8 cellular contexts compared by ENCODE assay signal in the genomic region with DNA sequence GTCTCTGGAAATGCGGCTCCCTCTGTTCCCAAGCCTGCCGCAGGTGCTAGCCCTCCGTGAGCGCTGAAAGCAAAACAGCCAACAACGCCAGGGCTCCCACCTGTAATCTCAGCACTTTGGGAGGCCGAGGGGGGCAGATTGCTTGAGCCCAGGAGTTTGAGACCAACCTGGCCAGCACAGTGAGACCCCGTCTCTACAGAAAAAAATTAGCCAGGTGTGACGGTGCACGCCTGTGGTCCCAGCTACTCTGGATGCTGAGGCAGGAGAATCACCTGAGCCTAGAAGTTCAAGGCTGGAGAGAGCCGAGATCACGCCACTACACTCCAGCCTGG. TPM values are rescaled to one million over a fixed set of nuclear protein-coding genes. Genes with fewer than 3 reads are reported as not detected.
DNase-seq lines count a peak whose midpoint lies in the region; ATAC-seq and TF ChIP-seq lines count a peak whose summit lies in the region.

No MANE protein-coding gene starts in this region.

- H3K14ac ChIP-seq in H9 (ENCODE audit: insufficient read depth, low read length): peak overlapping the region; percentile 91; the same call in 1 of the 2 replicates

- H2BK120ac ChIP-seq in H9 (ENCODE audit: low read depth, low read length, poor library complexity, severe bottlenecking): no peak overlapping the region

- H3T11ph ChIP-seq in H9 (ENCODE audit: low read length): no peak overlapping the region

- H3K27ac Mint-ChIP-seq in H9: peak overlapping the region; percentile 91 to 98 (median 97)
- no peak overlapping the region for H3K27ac Mint-ChIP-seq in activated naive CD4-positive, alpha-beta T cell treated with anti-CD3 and anti-CD28 coated beads for 36 hours

- H3K56ac ChIP-seq in H9 (ENCODE audit: insufficient read length, low read depth, low read length): no peak overlapping the region

- H3K27me3 Mint-ChIP-seq in H9 (ENCODE audit: low read depth): peaks cover 2% of the 10 kb centered on the region; the same call in 1 of the 2 replicates
- no peaks in the 10 kb centered on the region for H3K27me3 Mint-ChIP-seq in activated naive CD4-positive, alpha-beta T cell treated with anti-CD3 and anti-CD28 coated beads for 36 hours (ENCODE audit: low read depth)

- peaks cover 0 to 3% (median 0%) of the 10 kb centered on the region in 3 experiments; a peak in 2 of 7 replicates for H3K36me3 Mint-ChIP-seq in H9 (ENCODE audit: insufficient read depth in 1 of 3, low read depth in 3 of 3)
- no peaks in the 10 kb centered on the region for H3K36me3 Mint-ChIP-seq in activated naive CD4-positive, alpha-beta T cell treated with anti-CD3 and anti-CD28 coated beads for 36 hours (ENCODE audit: low read depth)

- H2AFZ ChIP-seq in H9 (ENCODE audit: low read length): no peak overlapping the region

- DNase-seq in H9 (no peak), adrenal gland (no peak), left lung (no peak), HuH-7 (ENCODE audit: low spot score) (no peak), NOMO-1 treated with dmso at 0.1 percent for 144 hours (lab: John Stamatoyannopoulos, UW; ENCODE audit: unreplicated experiment) (no peak)
- no peak for DNase-seq in stimulated activated naive CD4-positive, alpha-beta T cell (lab: John Stamatoyannopoulos, UW)
- no peak for DNase-seq in activated naive CD4-positive, alpha-beta T cell treated with anti-CD3 and anti-CD28 coated beads for 36 hours

- H4K5ac ChIP-seq in H9 (ENCODE audit: insufficient read length, low read depth, low read length): no peak overlapping the region

- peaks cover 0 to 3% of the 10 kb centered on the region in 2 experiments; a peak in 2 of 5 replicates for H3K9me3 Mint-ChIP-seq in H9
- no peaks in the 10 kb centered on the region for H3K9me3 Mint-ChIP-seq in activated naive CD4-positive, alpha-beta T cell treated with anti-CD3 and anti-CD28 coated beads for 36 hours

- peak overlapping the region; percentile 43 for H3K4me2 ChIP-seq in H9 (ENCODE audit: insufficient read depth, insufficient read length, low read length)

- H4K8ac ChIP-seq in H9 (replicated peaks; ENCODE audit: insufficient read length, low read depth, low read length): no peak overlapping the region

- no peak overlapping the region for H3K23ac ChIP-seq in H9 (ENCODE audit: insufficient read length, low read depth, low read length)

- H4K20me1 ChIP-seq in H9 (ENCODE audit: control insufficient read depth, insufficient read depth, insufficient read length): no peaks in the 10 kb centered on the region

- peaks cover 8% of the 10 kb centered on the region; the same call in 1 of the 2 replicates for H3K4me1 ChIP-seq in H9 (ENCODE audit: insufficient read depth, low read length)
- H3K4me1 ChIP-seq in adrenal gland (replicated peaks in 1 of 2): peaks cover 0 to 11% of the 10 kb centered on the region in 2 donors
- peaks cover 20 to 52% of the 10 kb centered on the region in 2 donors for H3K4me1 ChIP-seq in left lung
- peaks cover 54% of the 10 kb centered on the region for H3K4me1 ChIP-seq in stomach smooth muscle (ENCODE audit: control insufficient read depth, insufficient read depth, low read length)

- no peak overlapping the region for H2BK15ac ChIP-seq in H9 (ENCODE audit: low read depth, low read length)

- ATAC-seq in left lung: no peak

- H3K9me3 ChIP-seq in H9 (ENCODE audit: control insufficient read depth, low read depth, low read length): no peaks in the 10 kb centered on the region
- H3K9me3 ChIP-seq in adrenal gland (replicated peaks in 1 of 3): no peaks in the 10 kb centered on the region
- no peaks in the 10 kb centered on the region for H3K9me3 ChIP-seq in left lung
- no peaks in the 10 kb centered on the region for H3K9me3 ChIP-seq in stomach smooth muscle (ENCODE audit: control insufficient read depth in 2 of 2, low read length in 2 of 2)

- H3K4me3 ChIP-seq in adrenal gland: peak overlapping the region in 1 of 4 donors; percentile 48
- peak overlapping the region; percentile 44 to 49 for H3K4me3 ChIP-seq in left lung
- H3K4me3 ChIP-seq in stomach smooth muscle (ENCODE audit: low read length in 2 of 2): peak overlapping the region; percentile 64 to 81

- H2AK5ac ChIP-seq in H9 (ENCODE audit: insufficient read length, low read length): no peak overlapping the region

- no peaks in the 10 kb centered on the region for H3K36me3 ChIP-seq in adrenal gland (replicated peaks in 1 of 2)
- H3K36me3 ChIP-seq in left lung: no peaks in the 10 kb centered on the region
- H3K36me3 ChIP-seq in stomach smooth muscle (ENCODE audit: control insufficient read depth in 2 of 2, insufficient read depth in 2 of 2, low read length in 2 of 2): no peaks in the 10 kb centered on the region

- no CpG with 5 or more reads among the region's 11 CpGs for WGBS in H9 (ENCODE audit: extremely low coverage, insufficient read length, low lambda C conversion rate)
- 52 to 76% (median 65%) methylated on average over 8 to 11 of the region's 11 CpGs for WGBS in adrenal gland, 4 donors

- no peak overlapping the region for H2BK12ac ChIP-seq in H9 (ENCODE audit: insufficient read length, low read depth, low read length)

- no peaks in the 10 kb centered on the region for H3K79me1 ChIP-seq in H9 (ENCODE audit: insufficient read depth, low read depth, low read length, poor library complexity, severe bottlenecking)

- H3K79me2 ChIP-seq in H9 (ENCODE audit: insufficient read depth, low read length): no peaks in the 10 kb centered on the region

- H3K9ac ChIP-seq in H9 (ENCODE audit: extremely low read depth, insufficient read length, low read length): peak overlapping the region; percentile 54
- peak overlapping the region; percentile 99 for H3K9ac ChIP-seq in stomach smooth muscle (ENCODE audit: low read length in 2 of 2)

- no peak overlapping the region; the same call in 1 of the 2 replicates for H3K4ac ChIP-seq in H9 (ENCODE audit: low read depth, low read length)

- intact Hi-C loops in adrenal gland (cut with DNase I) (no loop called here), left lung (cut with DNase I) (no loop called here)
- intact Hi-C loops in activated naive CD4-positive, alpha-beta T cell treated with anti-CD3 and anti-CD28 coated beads for 36 hours (cut with micrococcal nuclease): no loop called here

- peaks cover 3% of the 10 kb centered on the region for H3K23me2 ChIP-seq in H9 (ENCODE audit: insufficient read length, low read depth, low read length, poor library complexity, severe bottlenecking)

- peaks cover 31 to 46% of the 10 kb centered on the region in 2 experiments for H3K4me1 Mint-ChIP-seq in H9
- peaks cover 10% of the 10 kb centered on the region for H3K4me1 Mint-ChIP-seq in activated naive CD4-positive, alpha-beta T cell treated with anti-CD3 and anti-CD28 coated beads for 36 hours (ENCODE audit: low read depth)

- H3K4me3 Mint-ChIP-seq in H9: peak overlapping the region; percentile 52 to 70; a peak in 4 of 5 replicates
- H3K4me3 Mint-ChIP-seq in activated naive CD4-positive, alpha-beta T cell treated with anti-CD3 and anti-CD28 coated beads for 36 hours: no peak overlapping the region

- H3K27ac ChIP-seq in H9 (ENCODE audit: insufficient read length, low read depth, low read length) (peak overlapping the region; percentile 85), adrenal gland (peak overlapping the region in 3 of 5 donors; percentile 88 to 96 (median 92)), left lung (peak overlapping the region; percentile 97 to 98), stomach smooth muscle (ENCODE audit: low read length) (peak overlapping the region; percentile 100)

- no peak for TF ChIP-seq CTCF in H9 (conservative IDR thresholded peaks at IDR 0.05)
- no peak for TF ChIP-seq CTCF in adrenal gland (IDR thresholded peaks at IDR 0.05)
- no peak for TF ChIP-seq CTCF in left lung (IDR thresholded peaks at IDR 0.05)

- no peaks in the 10 kb centered on the region for H3K27me3 ChIP-seq in H9 (ENCODE audit: insufficient read depth, low read length)
- H3K27me3 ChIP-seq in adrenal gland: no peaks in the 10 kb centered on the region
- H3K27me3 ChIP-seq in left lung: no peaks in the 10 kb centered on the region
- H3K27me3 ChIP-seq in stomach smooth muscle (ENCODE audit: control insufficient read depth in 1 of 2, insufficient read depth in 2 of 2, low read length in 2 of 2): no peaks in the 10 kb centered on the region

- no peak overlapping the region for H2BK5ac ChIP-seq in H9 (ENCODE audit: insufficient read length, low read length)

- TF ChIP-seq POLR2A in adrenal gland (IDR thresholded peaks at IDR 0.05): no peak

- CTCF ChIA-PET in activated naive CD4-positive, alpha-beta T cell treated with anti-CD3 and anti-CD28 coated beads for 36 hours (lab: Charles Lee): interaction anchor here (1.2 to 5.4 kb wide), 4 partner anchors 7 to 54 kb away, joined by 3 to 36 read pairs (median 6); no protein-coding TSS in a partner anchor

- peak overlapping the region; percentile 92 for H4K91ac ChIP-seq in H9 (ENCODE audit: insufficient read length, low read depth, low read length)

- no peak overlapping the region for H2BK20ac ChIP-seq in H9 (ENCODE audit: low read depth, low read length, poor library complexity, severe bottlenecking)

- H3K18ac ChIP-seq in H9 (ENCODE audit: insufficient read length, low read depth, low read length): peak overlapping the region; percentile 91

RNA-seq across cellular contexts. Expression of gene PTMA, which starts 41.3 kb away (rescaled TPM):
- 1,963 and 2,010 TPM in 2 replicates for total RNA-seq in H9 (2021)
- 100 to 1,000 TPM; 346 to 719 (median 451) TPM for total RNA-seq in adrenal gland
- 1,000 to 10,000 TPM; 1,074 to 1,198 (median 1,079) TPM for polyA plus RNA-seq in adrenal gland
- 100 to 1,000 TPM; 677 to 980 TPM for total RNA-seq in left lung
- 1,000 to 10,000 TPM; 2,162 to 2,216 TPM for total RNA-seq in activated naive CD4-positive, alpha-beta T cell treated with anti-CD3 and anti-CD28 coated beads for 36 hours
